ENCODE assay signal across 33 cellular contexts in the genomic region with DNA sequence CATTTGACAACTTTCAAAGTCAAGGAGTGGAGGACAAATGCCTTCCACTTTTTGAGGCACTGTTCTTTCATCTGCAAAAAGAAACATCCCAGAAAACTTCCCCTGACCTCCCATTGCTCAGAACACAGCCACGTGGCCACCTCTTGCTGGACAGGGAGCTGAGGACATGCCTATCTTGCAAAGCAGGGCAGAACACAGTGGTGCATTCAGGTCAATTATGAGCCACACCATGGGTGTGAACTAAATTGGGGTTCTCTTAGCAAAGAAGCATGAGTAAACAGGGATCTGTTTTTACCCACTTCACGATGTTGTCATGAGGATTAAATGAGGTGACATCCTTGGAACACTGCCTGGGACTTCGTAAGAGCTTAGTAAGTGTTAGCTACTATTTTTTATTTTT. TPM values are rescaled to one million over a fixed set of nuclear protein-coding genes. Genes with fewer than 3 reads are reported as not detected.
"Had no signal": no experiment of that assay in that cellular context is flagged by ENCODE, and none has a peak within 500 bp of the region (broad histone marks: within the 10 kb centered on the region; RNA-seq: fewer than 3 reads in every experiment).

No MANE protein-coding gene starts in this region.

- ATAC-seq: left colon; left lung; natural killer cell; sciatic nerve; stimulated activated effector memory CD8-positive, alpha-beta T cell treated with anti-CD3 and anti-CD28 coated beads, Interleukin-12 subunit alpha, Interleukin-12 subunit beta, amount 100 ng/mL, for 72 hours; upper lobe of right lung had no signal

- H3K4me1 ChIP-seq: neural progenitor cell, right atrium auricular region, spleen, suprapubic skin, tibial artery, upper lobe of right lung had no signal

- H3K27me3 ChIP-seq: left lung, neural progenitor cell, neutrophil, right atrium auricular region, spleen, suprapubic skin, upper lobe of right lung had no signal

- H3K9ac ChIP-seq: neural progenitor cell, parathyroid adenoma had no signal

- H3K4me3 ChIP-seq: left lung, lung, neural progenitor cell, right atrium auricular region, spleen, suprapubic skin, thoracic aorta, tibial artery, upper lobe of right lung had no signal

- H2AFZ ChIP-seq: neural progenitor cell, parathyroid adenoma had no signal

- DNase-seq: hippocampal formation; kidney glomerular epithelial cell; left colon; left lung; mesendoderm; naive B cell; natural killer cell; nephron progenitor cell; occipital lobe; small intestine; spleen; stimulated activated CD4-positive, alpha-beta T cell treated with anti-CD3 and anti-CD28 coated beads, Interleukin-4, amount 100 ng/mL, for 24 hours; stimulated activated naive CD4-positive, alpha-beta T cell; tibial artery; trophoblast cell; upper lobe of right lung had no signal

- H3K36me3 ChIP-seq: left lung, neural progenitor cell, neutrophil, right atrium auricular region, spleen, suprapubic skin, thoracic aorta, tibial artery, upper lobe of right lung had no signal

- H3K27ac ChIP-seq: left lung, neural progenitor cell, neutrophil, parathyroid adenoma, right atrium auricular region, spleen, suprapubic skin, thoracic aorta, tibial artery, upper lobe of right lung had no signal

- H3K9me3 ChIP-seq: left lung, neutrophil, right atrium auricular region, spleen, suprapubic skin, thoracic aorta, tibial artery, upper lobe of right lung had no signal

- H3K79me2 ChIP-seq: parathyroid adenoma had no signal

- H3K4me2 ChIP-seq: neural progenitor cell had no signal

- FAIRE-seq: keratinocyte, small intestine, urothelium cell line had no signal

RNA-seq across cellular contexts. Expression of a gene that starts 25.1 kb away (rescaled TPM):
- total RNA-seq: left colon, left lung, mononuclear cell, natural killer cell, occipital lobe, osteocyte, progenitor cell of endocrine pancreas, pulmonary artery endothelial cell, renal cortical epithelial cell, sciatic nerve, spleen, subcutaneous adipose tissue, suprapubic skin, thoracic aorta had no signal
- polyA plus RNA-seq: lung, small intestine, spleen had no signal
